In the genomic region with DNA sequence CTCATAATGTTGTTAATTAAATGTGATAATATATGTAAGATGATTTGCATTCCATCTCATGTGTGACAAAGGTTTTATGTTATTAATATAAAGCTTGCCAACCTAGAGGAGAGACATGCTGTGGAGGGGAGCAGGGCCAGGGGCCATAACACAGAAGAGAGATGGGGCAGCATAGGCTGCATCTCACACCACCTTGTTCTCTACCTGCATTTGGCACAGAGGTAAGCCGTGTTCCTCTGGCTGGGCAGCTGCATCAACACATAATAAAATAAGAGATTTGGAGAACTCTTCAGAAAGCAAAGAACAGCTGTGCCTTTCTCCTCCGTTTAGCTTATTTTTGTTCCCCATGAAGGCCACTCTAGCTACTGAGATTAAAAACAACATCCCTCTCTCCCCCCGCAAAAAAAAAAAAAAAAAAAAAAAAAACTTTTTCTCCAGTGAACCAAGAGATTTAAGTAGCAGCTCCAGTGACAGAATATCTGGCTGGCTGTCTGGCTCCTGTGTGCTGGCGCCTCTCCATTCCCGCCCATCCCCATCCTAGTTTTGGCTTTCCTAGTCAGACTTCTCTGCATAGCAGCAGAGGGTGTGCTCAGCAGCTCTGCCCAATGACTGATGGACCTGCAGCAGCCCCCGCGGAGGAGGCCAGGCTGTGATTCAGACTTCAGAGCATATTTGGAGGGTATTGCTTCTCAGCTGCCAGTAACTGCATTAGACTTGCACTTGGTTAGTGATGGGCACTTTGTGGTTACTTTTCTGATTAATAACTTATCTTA, we compare ENCODE assay signal across 9 cellular contexts. TPM values are rescaled to one million over a fixed set of nuclear protein-coding genes. Genes with fewer than 3 reads are reported as not detected.
DNase-seq lines count a peak whose midpoint lies in the region; ATAC-seq, FAIRE-seq and TF ChIP-seq lines count a peak whose summit lies in the region.
"Had no signal": no experiment of that assay in that cellular context is flagged by ENCODE, and none has a peak within 500 bp of the region (broad histone marks: within the 10 kb centered on the region; RNA-seq: fewer than 3 reads in every experiment).

No MANE protein-coding gene starts in this region.

- H3K27ac Mint-ChIP-seq in chondrocyte (ENCODE audit: unreplicated experiment) = no peak overlapping the region

- H3K4me1 Mint-ChIP-seq in chondrocyte (ENCODE audit: low read depth) = peaks cover 7% of the 10 kb centered on the region

- H3K27me3 ChIP-seq in small intestine (ENCODE audit: control insufficient read depth in 2 of 2, insufficient read depth in 2 of 2, low read length in 2 of 2) (no peaks in the 10 kb centered on the region), tibial nerve (no peaks in the 10 kb centered on the region)
- H3K27me3 ChIP-seq: right lobe of liver had no signal

- H3K9me3 Mint-ChIP-seq in chondrocyte (ENCODE audit: low read depth) = no peaks in the 10 kb centered on the region

- peak; percentile 23 for ATAC-seq in mucosa of descending colon
- ATAC-seq: right lobe of liver had no signal

- H3K27me3 Mint-ChIP-seq in chondrocyte (ENCODE audit: low read depth) = peaks cover 17% of the 10 kb centered on the region

- H3K36me3 ChIP-seq in mucosa of descending colon (ENCODE audit: low read depth) (no peaks in the 10 kb centered on the region), small intestine (ENCODE audit: control insufficient read depth in 2 of 2, insufficient read depth in 2 of 2, low read length in 2 of 2) (no peaks in the 10 kb centered on the region), tibial nerve (no peaks in the 10 kb centered on the region)
- H3K36me3 ChIP-seq: right lobe of liver had no signal

- no peaks in the 10 kb centered on the region for H3K4me1 ChIP-seq in mucosa of descending colon (ENCODE audit: low read depth)
- no peaks in the 10 kb centered on the region for H3K4me1 ChIP-seq in small intestine (ENCODE audit: control insufficient read depth in 2 of 2, insufficient read depth in 1 of 2, low read depth in 1 of 2, low read length in 1 of 2)
- no peaks in the 10 kb centered on the region for H3K4me1 ChIP-seq in tibial nerve
- H3K4me1 ChIP-seq: right lobe of liver had no signal

- DNase-seq in AG10803 (ENCODE audit: low read depth) = peak; percentile 83
- DNase-seq in M059J (ENCODE audit: low read depth) = peak; percentile 53
- peak; percentile 86 for DNase-seq in chondrocyte (ENCODE audit: low spot score)
- peak in 2 of 3 donors; percentile 2 to 18 for DNase-seq in mucosa of descending colon
- DNase-seq in small intestine = no peak
- DNase-seq in activated CD4-positive, CD25-positive, alpha-beta regulatory T cell treated with anti-CD3 and anti-CD28 coated beads, Interleukin-2, amount 50 U/mL, for 72 hours = no peak
- no peak for DNase-seq in NCI-H1417 (lab: John Stamatoyannopoulos, UW)
- DNase-seq in tibial nerve (ENCODE audit: low spot score in 2 of 2) = no peak
- DNase-seq: right lobe of liver had no signal

- intact Hi-C loops in mucosa of descending colon (cut with DNase I, micrococcal nuclease) = no loop called here

- no peaks in the 10 kb centered on the region for H3K36me3 Mint-ChIP-seq in chondrocyte (ENCODE audit: low read depth)

- TF ChIP-seq CTCF in AG10803 (conservative IDR thresholded peaks at IDR 0.05; ENCODE audit: low read length) = no peak
- no peak for TF ChIP-seq CTCF in chondrocyte (IDR thresholded peaks at IDR 0.05)
- TF ChIP-seq CTCF in mucosa of descending colon (IDR thresholded peaks at IDR 0.05) = no peak
- no peak for TF ChIP-seq CTCF in tibial nerve (IDR thresholded peaks at IDR 0.05)

- no peak overlapping the region for H3K4me3 ChIP-seq in AG10803 (ENCODE audit: low read length)
- H3K4me3 ChIP-seq in mucosa of descending colon = no peak overlapping the region
- H3K4me3 ChIP-seq in small intestine (ENCODE audit: low read depth in 1 of 2, low read length in 2 of 2) = no peak overlapping the region
- no peak overlapping the region for H3K4me3 ChIP-seq in tibial nerve
- H3K4me3 ChIP-seq: right lobe of liver had no signal

- TF ChIP-seq POLR2A in tibial nerve (IDR thresholded peaks at IDR 0.05) = no peak

- no peak for FAIRE-seq in small intestine (lab: Jason Lieb, UNC)

- H3K27ac ChIP-seq in small intestine (ENCODE audit: low read depth in 1 of 2, low read length in 1 of 2) = no peak overlapping the region
- H3K27ac ChIP-seq in tibial nerve = no peak overlapping the region
- H3K27ac ChIP-seq: right lobe of liver had no signal

- WGBS in small intestine, 3 donors = 59 to 73% (median 65%) methylated on average over 7 of the region's 7 CpGs
- 50 to 64% methylated on average over 7 of the region's 7 CpGs for WGBS in tibial nerve, 2 donors

- H3K9me3 ChIP-seq in mucosa of descending colon = no peaks in the 10 kb centered on the region
- no peaks in the 10 kb centered on the region for H3K9me3 ChIP-seq in small intestine (ENCODE audit: control insufficient read depth, low read depth)
- H3K9me3 ChIP-seq in tibial nerve = no peaks in the 10 kb centered on the region
- H3K9me3 ChIP-seq: right lobe of liver had no signal

- no peak for TF ChIP-seq EP300 in tibial nerve (IDR thresholded peaks at IDR 0.05)

- no peak overlapping the region for H3K4me3 Mint-ChIP-seq in chondrocyte (ENCODE audit: unreplicated experiment)

RNA-seq across cellular contexts. Expression of gene STXBP5L, which starts 52.2 kb away (rescaled TPM):
- 0.07 TPM in 1 of 2 replicates, not detected in the other for total RNA-seq in M059J (2014; rRNA removed; shearing (Covaris generic))
- total RNA-seq in chondrocyte (not detected in 3 replicates), mucosa of descending colon (1 to 10 TPM in 1 of 3 donors, under 1 TPM in 2; 0.34 to 7.3 (median 0.61) TPM), tibial nerve (under 1 TPM in 2 of 4 donors, not detected in 2; 0.30 to 0.44 TPM)
- polyA plus RNA-seq in small intestine = under 1 TPM in 1 of 3 donors, not detected in 2; 0.18 TPM
- total RNA-seq: right lobe of liver had no signal

Comparison
In these comparisons a context has a peak if more than half of its experiments do, and no peak if none do; other contexts are left out.
1. DNase-seq: peak in AG10803 (single experiment), M059J (single experiment), chondrocyte (single experiment) and mucosa of descending colon (2 of 3); none in small intestine (single experiment), activated CD4-positive, CD25-positive, alpha-beta regulatory T cell treated with anti-CD3 and anti-CD28 coated beads, Interleukin-2, amount 50 U/mL, for 72 hours (single experiment), NCI-H1417 (0 of 3) and tibial nerve (0 of 2).